In the genomic region with DNA sequence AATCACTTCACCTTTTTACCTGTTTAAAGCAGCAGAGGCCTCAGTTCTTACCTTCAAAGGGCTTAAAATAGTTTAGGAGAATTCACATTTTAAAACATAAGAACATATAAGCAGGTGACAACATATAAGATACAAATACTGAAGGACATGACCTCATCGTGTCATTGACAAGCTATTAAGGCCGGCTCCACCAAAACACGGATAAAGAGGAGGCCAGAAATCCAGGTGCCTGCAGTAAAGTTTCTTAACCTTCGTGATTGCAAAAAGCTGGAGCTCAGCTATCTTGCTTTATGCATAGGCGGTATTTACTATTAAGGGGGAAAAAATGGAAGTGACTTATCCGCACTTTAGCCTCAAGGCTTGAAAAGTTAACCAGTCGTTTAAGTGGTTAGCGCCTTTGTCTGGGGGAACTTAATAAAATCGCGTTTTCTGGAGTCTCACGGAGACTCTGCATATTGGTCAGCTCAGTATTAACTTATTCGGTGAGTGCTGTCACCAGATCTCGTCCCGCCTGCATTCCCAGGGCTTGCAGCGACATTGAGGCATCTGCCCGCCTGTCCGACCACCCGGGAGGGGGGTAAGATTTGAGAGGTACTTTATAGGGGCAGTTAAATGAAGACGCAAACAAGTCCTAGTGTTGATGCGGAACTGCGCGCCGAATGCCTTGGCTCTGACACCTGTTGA, we compare ENCODE assay signal across 1 cellular context.
TF ChIP-seq lines count a peak whose summit lies in the region.

No MANE protein-coding gene starts in this region.

TF ChIP-seq in GM12878, 131 proteins besides CTCF, POLR2A, EP300 and RAD21 (continued from another document):
- TF ChIP-seq ZNF207 (IDR thresholded peaks at IDR 0.05; ENCODE audit: borderline replicate concordance) (0 out of 2 replicates have a peak, but pooled peaks have one; percentile 72), BHLHE40 (IDR thresholded peaks at IDR 0.05; ENCODE audit: borderline replicate concordance in 1 of 2, low read depth in 2 of 2, low read length in 1 of 2) (no peak), IKZF2 (IDR thresholded peaks at IDR 0.05) (peak in 1 of 2 experiments; percentile 6; a peak in 1 of 4 replicates), IRF4 (IDR thresholded peaks at IDR 0.05; ENCODE audit: low read depth, low read length) (0 out of 2 replicates have a peak, but pooled peaks have one; percentile 8), CHD1 (IDR thresholded peaks at IDR 0.05; ENCODE audit: low read depth, low read length) (no peak), CHD4 (IDR thresholded peaks at IDR 0.05) (no peak), MXI1 (IDR thresholded peaks at IDR 0.05; ENCODE audit: low read depth, low read length) (no peak), NFIC (IDR thresholded peaks at IDR 0.05; ENCODE audit: low read depth, low read length) (0 out of 2 replicates have a peak, but pooled peaks have one; percentile 52), IKZF1 (conservative IDR thresholded peaks at IDR 0.05) (peak; percentile 63; the same call in 1 of the 2 replicates), GABPA (IDR thresholded peaks at IDR 0.05; ENCODE audit: low read depth) (no peak), LARP7 (IDR thresholded peaks at IDR 0.05) (peak; percentile 65), HCFC1 (IDR thresholded peaks at IDR 0.05; ENCODE audit: low read length) (no peak), SMAD1 (IDR thresholded peaks at IDR 0.05; ENCODE audit: low read depth, partially characterized antibody) (peak; percentile 91), FOXK2 (IDR thresholded peaks at IDR 0.05) (no peak)
- TF ChIP-seq, protein P1, sequence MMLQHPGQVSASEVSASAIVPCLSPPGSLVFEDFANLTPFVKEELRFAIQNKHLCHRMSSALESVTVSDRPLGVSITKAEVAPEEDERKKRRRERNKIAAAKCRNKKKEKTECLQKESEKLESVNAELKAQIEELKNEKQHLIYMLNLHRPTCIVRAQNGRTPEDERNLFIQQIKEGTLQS (IDR thresholded peaks at IDR 0.05; ENCODE audit: borderline replicate concordance, extremely low read depth, low read depth, low read length), result no peak
- TF ChIP-seq, protein P2, sequence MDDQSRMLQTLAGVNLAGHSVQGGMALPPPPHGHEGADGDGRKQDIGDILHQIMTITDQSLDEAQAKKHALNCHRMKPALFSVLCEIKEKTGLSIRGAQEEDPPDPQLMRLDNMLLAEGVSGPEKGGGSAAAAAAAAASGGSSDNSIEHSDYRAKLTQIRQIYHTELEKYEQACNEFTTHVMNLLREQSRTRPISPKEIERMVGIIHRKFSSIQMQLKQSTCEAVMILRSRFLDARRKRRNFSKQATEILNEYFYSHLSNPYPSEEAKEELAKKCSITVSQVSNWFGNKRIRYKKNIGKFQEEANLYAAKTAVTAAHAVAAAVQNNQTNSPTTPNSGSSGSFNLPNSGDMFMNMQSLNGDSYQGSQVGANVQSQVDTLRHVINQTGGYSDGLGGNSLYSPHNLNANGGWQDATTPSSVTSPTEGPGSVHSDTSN (IDR thresholded peaks at IDR 0.05; ENCODE audit: insufficient replicate concordance, low read depth, low read length), result no peak
- TF ChIP-seq, protein P3, sequence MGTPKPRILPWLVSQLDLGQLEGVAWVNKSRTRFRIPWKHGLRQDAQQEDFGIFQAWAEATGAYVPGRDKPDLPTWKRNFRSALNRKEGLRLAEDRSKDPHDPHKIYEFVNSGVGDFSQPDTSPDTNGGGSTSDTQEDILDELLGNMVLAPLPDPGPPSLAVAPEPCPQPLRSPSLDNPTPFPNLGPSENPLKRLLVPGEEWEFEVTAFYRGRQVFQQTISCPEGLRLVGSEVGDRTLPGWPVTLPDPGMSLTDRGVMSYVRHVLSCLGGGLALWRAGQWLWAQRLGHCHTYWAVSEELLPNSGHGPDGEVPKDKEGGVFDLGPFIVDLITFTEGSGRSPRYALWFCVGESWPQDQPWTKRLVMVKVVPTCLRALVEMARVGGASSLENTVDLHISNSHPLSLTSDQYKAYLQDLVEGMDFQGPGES (IDR thresholded peaks at IDR 0.05), result no peak
- TF ChIP-seq, protein P4, sequence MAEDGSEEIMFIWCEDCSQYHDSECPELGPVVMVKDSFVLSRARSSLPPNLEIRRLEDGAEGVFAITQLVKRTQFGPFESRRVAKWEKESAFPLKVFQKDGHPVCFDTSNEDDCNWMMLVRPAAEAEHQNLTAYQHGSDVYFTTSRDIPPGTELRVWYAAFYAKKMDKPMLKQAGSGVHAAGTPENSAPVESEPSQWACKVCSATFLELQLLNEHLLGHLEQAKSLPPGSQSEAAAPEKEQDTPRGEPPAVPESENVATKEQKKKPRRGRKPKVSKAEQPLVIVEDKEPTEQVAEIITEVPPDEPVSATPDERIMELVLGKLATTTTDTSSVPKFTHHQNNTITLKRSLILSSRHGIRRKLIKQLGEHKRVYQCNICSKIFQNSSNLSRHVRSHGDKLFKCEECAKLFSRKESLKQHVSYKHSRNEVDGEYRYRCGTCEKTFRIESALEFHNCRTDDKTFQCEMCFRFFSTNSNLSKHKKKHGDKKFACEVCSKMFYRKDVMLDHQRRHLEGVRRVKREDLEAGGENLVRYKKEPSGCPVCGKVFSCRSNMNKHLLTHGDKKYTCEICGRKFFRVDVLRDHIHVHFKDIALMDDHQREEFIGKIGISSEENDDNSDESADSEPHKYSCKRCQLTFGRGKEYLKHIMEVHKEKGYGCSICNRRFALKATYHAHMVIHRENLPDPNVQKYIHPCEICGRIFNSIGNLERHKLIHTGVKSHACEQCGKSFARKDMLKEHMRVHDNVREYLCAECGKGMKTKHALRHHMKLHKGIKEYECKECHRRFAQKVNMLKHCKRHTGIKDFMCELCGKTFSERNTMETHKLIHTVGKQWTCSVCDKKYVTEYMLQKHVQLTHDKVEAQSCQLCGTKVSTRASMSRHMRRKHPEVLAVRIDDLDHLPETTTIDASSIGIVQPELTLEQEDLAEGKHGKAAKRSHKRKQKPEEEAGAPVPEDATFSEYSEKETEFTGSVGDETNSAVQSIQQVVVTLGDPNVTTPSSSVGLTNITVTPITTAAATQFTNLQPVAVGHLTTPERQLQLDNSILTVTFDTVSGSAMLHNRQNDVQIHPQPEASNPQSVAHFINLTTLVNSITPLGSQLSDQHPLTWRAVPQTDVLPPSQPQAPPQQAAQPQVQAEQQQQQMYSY (CRISPR knock-in tag; IDR thresholded peaks at IDR 0.05), result no peak
- TF ChIP-seq, protein P5, sequence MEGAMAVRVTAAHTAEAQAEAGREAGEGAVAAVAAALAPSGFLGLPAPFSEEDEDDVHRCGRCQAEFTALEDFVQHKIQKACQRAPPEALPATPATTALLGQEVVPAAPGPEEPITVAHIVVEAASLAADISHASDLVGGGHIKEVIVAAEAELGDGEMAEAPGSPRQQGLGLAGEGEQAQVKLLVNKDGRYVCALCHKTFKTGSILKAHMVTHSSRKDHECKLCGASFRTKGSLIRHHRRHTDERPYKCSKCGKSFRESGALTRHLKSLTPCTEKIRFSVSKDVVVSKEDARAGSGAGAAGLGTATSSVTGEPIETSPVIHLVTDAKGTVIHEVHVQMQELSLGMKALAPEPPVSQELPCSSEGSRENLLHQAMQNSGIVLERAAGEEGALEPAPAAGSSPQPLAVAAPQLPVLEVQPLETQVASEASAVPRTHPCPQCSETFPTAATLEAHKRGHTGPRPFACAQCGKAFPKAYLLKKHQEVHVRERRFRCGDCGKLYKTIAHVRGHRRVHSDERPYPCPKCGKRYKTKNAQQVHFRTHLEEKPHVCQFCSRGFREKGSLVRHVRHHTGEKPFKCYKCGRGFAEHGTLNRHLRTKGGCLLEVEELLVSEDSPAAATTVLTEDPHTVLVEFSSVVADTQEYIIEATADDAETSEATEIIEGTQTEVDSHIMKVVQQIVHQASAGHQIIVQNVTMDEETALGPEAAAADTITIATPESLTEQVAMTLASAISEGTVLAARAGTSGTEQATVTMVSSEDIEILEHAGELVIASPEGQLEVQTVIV (IDR thresholded peaks at IDR 0.05; ENCODE audit: borderline replicate concordance, partially characterized antibody), result no peak
- TF ChIP-seq, protein P6, sequence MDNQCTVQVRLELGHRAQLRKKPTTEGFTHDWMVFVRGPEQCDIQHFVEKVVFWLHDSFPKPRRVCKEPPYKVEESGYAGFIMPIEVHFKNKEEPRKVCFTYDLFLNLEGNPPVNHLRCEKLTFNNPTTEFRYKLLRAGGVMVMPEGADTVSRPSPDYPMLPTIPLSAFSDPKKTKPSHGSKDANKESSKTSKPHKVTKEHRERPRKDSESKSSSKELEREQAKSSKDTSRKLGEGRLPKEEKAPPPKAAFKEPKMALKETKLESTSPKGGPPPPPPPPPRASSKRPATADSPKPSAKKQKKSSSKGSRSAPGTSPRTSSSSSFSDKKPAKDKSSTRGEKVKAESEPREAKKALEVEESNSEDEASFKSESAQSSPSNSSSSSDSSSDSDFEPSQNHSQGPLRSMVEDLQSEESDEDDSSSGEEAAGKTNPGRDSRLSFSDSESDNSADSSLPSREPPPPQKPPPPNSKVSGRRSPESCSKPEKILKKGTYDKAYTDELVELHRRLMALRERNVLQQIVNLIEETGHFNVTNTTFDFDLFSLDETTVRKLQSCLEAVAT (IDR thresholded peaks at IDR 0.05), result peak; percentile 80
- TF ChIP-seq, protein P7, sequence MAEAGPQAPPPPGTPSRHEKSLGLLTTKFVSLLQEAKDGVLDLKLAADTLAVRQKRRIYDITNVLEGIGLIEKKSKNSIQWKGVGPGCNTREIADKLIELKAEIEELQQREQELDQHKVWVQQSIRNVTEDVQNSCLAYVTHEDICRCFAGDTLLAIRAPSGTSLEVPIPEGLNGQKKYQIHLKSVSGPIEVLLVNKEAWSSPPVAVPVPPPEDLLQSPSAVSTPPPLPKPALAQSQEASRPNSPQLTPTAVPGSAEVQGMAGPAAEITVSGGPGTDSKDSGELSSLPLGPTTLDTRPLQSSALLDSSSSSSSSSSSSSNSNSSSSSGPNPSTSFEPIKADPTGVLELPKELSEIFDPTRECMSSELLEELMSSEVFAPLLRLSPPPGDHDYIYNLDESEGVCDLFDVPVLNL (IDR thresholded peaks at IDR 0.05; ENCODE audit: low read depth, low read length), result no peak
- TF ChIP-seq, protein P8, sequence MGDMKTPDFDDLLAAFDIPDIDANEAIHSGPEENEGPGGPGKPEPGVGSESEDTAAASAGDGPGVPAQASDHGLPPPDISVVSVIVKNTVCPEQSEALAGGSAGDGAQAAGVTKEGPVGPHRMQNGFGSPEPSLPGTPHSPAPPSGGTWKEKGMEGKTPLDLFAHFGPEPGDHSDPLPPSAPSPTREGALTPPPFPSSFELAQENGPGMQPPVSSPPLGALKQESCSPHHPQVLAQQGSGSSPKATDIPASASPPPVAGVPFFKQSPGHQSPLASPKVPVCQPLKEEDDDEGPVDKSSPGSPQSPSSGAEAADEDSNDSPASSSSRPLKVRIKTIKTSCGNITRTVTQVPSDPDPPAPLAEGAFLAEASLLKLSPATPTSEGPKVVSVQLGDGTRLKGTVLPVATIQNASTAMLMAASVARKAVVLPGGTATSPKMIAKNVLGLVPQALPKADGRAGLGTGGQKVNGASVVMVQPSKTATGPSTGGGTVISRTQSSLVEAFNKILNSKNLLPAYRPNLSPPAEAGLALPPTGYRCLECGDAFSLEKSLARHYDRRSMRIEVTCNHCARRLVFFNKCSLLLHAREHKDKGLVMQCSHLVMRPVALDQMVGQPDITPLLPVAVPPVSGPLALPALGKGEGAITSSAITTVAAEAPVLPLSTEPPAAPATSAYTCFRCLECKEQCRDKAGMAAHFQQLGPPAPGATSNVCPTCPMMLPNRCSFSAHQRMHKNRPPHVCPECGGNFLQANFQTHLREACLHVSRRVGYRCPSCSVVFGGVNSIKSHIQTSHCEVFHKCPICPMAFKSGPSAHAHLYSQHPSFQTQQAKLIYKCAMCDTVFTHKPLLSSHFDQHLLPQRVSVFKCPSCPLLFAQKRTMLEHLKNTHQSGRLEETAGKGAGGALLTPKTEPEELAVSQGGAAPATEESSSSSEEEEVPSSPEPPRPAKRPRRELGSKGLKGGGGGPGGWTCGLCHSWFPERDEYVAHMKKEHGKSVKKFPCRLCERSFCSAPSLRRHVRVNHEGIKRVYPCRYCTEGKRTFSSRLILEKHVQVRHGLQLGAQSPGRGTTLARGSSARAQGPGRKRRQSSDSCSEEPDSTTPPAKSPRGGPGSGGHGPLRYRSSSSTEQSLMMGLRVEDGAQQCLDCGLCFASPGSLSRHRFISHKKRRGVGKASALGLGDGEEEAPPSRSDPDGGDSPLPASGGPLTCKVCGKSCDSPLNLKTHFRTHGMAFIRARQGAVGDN (IDR thresholded peaks at IDR 0.05), result peak; percentile 75
TF ChIP-seq in GM12878: peak in this region for 23.
